ENCODE assay signal across 12 cellular contexts in the genomic region with DNA sequence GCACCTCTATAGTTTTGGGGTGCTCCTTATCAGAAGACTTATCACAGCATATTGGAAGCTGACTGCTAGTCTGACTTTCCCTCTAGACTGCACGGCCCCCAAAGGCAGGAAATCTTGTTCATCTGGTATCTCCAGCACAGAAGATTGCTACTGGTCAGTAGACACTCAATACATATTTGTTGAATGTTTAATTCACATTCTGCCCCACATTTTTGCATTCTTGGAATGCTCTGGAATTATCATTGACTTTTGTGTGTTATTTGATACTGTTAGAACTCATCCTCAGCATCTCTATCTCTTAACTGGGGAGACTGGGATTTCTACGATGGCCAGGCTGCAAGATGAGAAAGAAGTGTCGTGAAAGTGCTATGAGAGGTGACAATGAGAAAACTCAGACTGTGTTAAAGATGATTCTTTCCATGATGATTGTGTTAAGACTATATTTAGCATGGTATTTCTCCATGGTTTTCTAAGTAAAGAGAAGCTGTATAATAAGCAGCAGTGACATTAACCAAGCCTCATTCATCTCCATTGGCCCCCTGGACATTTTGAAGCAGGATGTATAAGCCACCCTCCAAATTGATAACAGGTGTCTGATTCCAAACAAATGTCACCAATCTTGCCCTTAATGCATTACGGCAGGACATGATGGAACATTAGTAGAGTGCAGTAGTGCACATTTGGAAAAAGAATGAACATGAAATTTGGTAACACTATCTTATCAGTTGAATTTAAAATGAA.
DNase-seq lines count a peak whose midpoint lies in the region; ATAC-seq and TF ChIP-seq lines count a peak whose summit lies in the region.
"Had no signal": no experiment of that assay in that cellular context is flagged by ENCODE, and none has a peak within 500 bp of the region (broad histone marks: within the 10 kb centered on the region; RNA-seq: fewer than 3 reads in every experiment).

No MANE protein-coding gene starts in this region.

- POLR2A ChIA-PET in naive thymus-derived CD8-positive, alpha-beta T cell (lab: Charles Lee) = no interaction called here

- ATAC-seq in GM18867 (IDR thresholded peaks at IDR 0.05; ENCODE audit: unreplicated experiment) = no peak
- no peak for ATAC-seq in naive thymus-derived CD8-positive, alpha-beta T cell
- no peak for ATAC-seq in GM19328 (IDR thresholded peaks at IDR 0.05; ENCODE audit: unreplicated experiment)
- ATAC-seq: PC-3 had no signal

- peaks cover 16 to 34% (median 25%) of the 10 kb centered on the region in 11 experiments; a peak in 21 of 22 replicates for H3K9me3 ChIP-seq in BLaER1 treated with 17β-estradiol and CSF1 and Interleukin-3, amounts not matched to agents 10 nM and 100 nM (replicated peaks in 1 of 11)
- H3K9me3 ChIP-seq in Karpas-422 (ENCODE audit: low read length) (no peaks in the 10 kb centered on the region), skeletal muscle satellite cell (replicated peaks; ENCODE audit: low read length) (no peaks in the 10 kb centered on the region)

- H4K20me1 ChIP-seq in BLaER1 treated with 17β-estradiol and CSF1 and Interleukin-3, amounts not matched to agents 10 nM and 100 nM = no peaks in the 10 kb centered on the region
- no peaks in the 10 kb centered on the region for H4K20me1 ChIP-seq in Karpas-422 (ENCODE audit: insufficient read depth, low read depth, low read length)

- no peaks in the 10 kb centered on the region for H3K27me3 ChIP-seq in BLaER1 treated with 17β-estradiol and CSF1 and Interleukin-3, amounts not matched to agents 10 nM and 100 nM
- H3K27me3 ChIP-seq in Karpas-422 (ENCODE audit: low read length) (no peaks in the 10 kb centered on the region), skeletal muscle satellite cell (ENCODE audit: control insufficient read depth, insufficient read depth, low read length) (peaks cover 3% of the 10 kb centered on the region)

- peaks cover 0 to 22% (median under 1%) of the 10 kb centered on the region in 4 donors for H3K4me1 Mint-ChIP-seq in naive thymus-derived CD8-positive, alpha-beta T cell

- no peak overlapping the region for H3K27ac Mint-ChIP-seq in naive thymus-derived CD8-positive, alpha-beta T cell

- no peak overlapping the region for H3K4me3 Mint-ChIP-seq in naive thymus-derived CD8-positive, alpha-beta T cell

- DNase-seq in Karpas-422 = no peak
- DNase-seq in choroid plexus epithelial cell (ENCODE audit: low read depth) = peak; percentile 26
- DNase-seq in naive thymus-derived CD8-positive, alpha-beta T cell = no peak
- DNase-seq: NCI-H1048; NCI-H2107; NCI-H226; NK-92 treated with Interleukin-12 subunit alpha and Interleukin-12 subunit beta, amount 100 ng/mL, for 24 hours; PC-3 had no signal

- no peak for TF ChIP-seq CTCF in choroid plexus epithelial cell (conservative IDR thresholded peaks at IDR 0.05; ENCODE audit: low read depth, low read length)

- no peak overlapping the region for H2AFZ ChIP-seq in Karpas-422 (ENCODE audit: low read length)

- peaks cover 0 to 12% (median 9%) of the 10 kb centered on the region in 5 donors for H3K27me3 Mint-ChIP-seq in naive thymus-derived CD8-positive, alpha-beta T cell

- no peaks in the 10 kb centered on the region for H3K79me2 ChIP-seq in Karpas-422 (ENCODE audit: low read length)

- H3K9me3 Mint-ChIP-seq in naive thymus-derived CD8-positive, alpha-beta T cell = peaks cover 0 to 37% (median 3%) of the 10 kb centered on the region in 9 donors

- peak overlapping the region; percentile 69 to 91 (median 86) for H3K4me2 ChIP-seq in BLaER1 treated with 17β-estradiol and CSF1 and Interleukin-3, amounts not matched to agents 10 nM and 100 nM
- H3K4me2 ChIP-seq in Karpas-422 (ENCODE audit: low read depth, low read length, poor library complexity, severe bottlenecking) (peak overlapping the region; percentile 51), skeletal muscle satellite cell (ENCODE audit: low read length) (peak overlapping the region; percentile 25)

- peak overlapping the region in 4 of 11 experiments; percentile 32 to 48 (median 36); a peak in 5 of 22 replicates for H3K9ac ChIP-seq in BLaER1 treated with 17β-estradiol and CSF1 and Interleukin-3, amounts not matched to agents 10 nM and 100 nM
- no peak overlapping the region for H3K9ac ChIP-seq in Karpas-422 (ENCODE audit: low read length)
- H3K9ac ChIP-seq in skeletal muscle satellite cell (ENCODE audit: low read depth, low read length) = no peak overlapping the region

- H3K9me2 ChIP-seq in Karpas-422 (replicated peaks; ENCODE audit: insufficient read depth, low read length) = no peaks in the 10 kb centered on the region

- H3K27ac ChIP-seq in BLaER1 treated with 17β-estradiol and CSF1 and Interleukin-3, amounts not matched to agents 10 nM and 100 nM = peak overlapping the region in 10 of 11 experiments; percentile 26 to 77 (median 63); a peak in 18 of 22 replicates
- no peak overlapping the region for H3K27ac ChIP-seq in Karpas-422 (ENCODE audit: low read length)

- peak overlapping the region in 3 of 10 experiments; percentile 30 to 36 (median 32); a peak in 3 of 20 replicates for H3K4me3 ChIP-seq in BLaER1 treated with 17β-estradiol and CSF1 and Interleukin-3, amounts not matched to agents 10 nM and 100 nM
- H3K4me3 ChIP-seq in Karpas-422 (ENCODE audit: low read length) (no peak overlapping the region), choroid plexus epithelial cell (ENCODE audit: low read depth, low read length) (no peak overlapping the region), skeletal muscle satellite cell (ENCODE audit: low read length) (no peak overlapping the region)

- no peaks in the 10 kb centered on the region for H3K36me3 Mint-ChIP-seq in naive thymus-derived CD8-positive, alpha-beta T cell

- H3K4me1 ChIP-seq in BLaER1 treated with 17β-estradiol and CSF1 and Interleukin-3, amounts not matched to agents 10 nM and 100 nM = peaks cover 40 to 43% (median 42%) of the 10 kb centered on the region in 10 experiments
- H3K4me1 ChIP-seq in Karpas-422 (ENCODE audit: low read length) (peaks cover 13% of the 10 kb centered on the region), skeletal muscle satellite cell (ENCODE audit: control insufficient read depth, insufficient read depth, low read length) (peaks cover 9% of the 10 kb centered on the region)

- H3K36me3 ChIP-seq in BLaER1 treated with 17β-estradiol and CSF1 and Interleukin-3, amounts not matched to agents 10 nM and 100 nM = no peaks in the 10 kb centered on the region
- H3K36me3 ChIP-seq in Karpas-422 (ENCODE audit: insufficient read depth, low read length) (no peaks in the 10 kb centered on the region), skeletal muscle satellite cell (ENCODE audit: insufficient read depth, low read length) (no peaks in the 10 kb centered on the region)

Comparison
In these comparisons a context has a peak if more than half of its experiments do, and no peak if none do; other contexts are left out.
1. H3K4me2 ChIP-seq: peak in every context shown above with its lines; median percentile 86 in BLaER1 treated with 17β-estradiol and CSF1 and Interleukin-3, amounts not matched to agents 10 nM and 100 nM; 51 in Karpas-422; 25 in skeletal muscle satellite cell.